ENCODE assay signal across 9 cellular contexts in genomic region chr5:60960591-60960990, GRCh38. TPM values are rescaled to one million over a fixed set of nuclear protein-coding genes. Genes with fewer than 3 reads are reported as not detected.
DNase-seq lines count a peak whose midpoint lies in the region; ATAC-seq, FAIRE-seq and TF ChIP-seq lines count a peak whose summit lies in the region.
"Had no signal": no experiment of that assay in that cellular context is flagged by ENCODE, and none has a peak within 500 bp of the region (broad histone marks: within the 10 kb centered on the region; RNA-seq: fewer than 3 reads in every experiment).

No MANE protein-coding gene starts in this region.

- no peaks in the 10 kb centered on the region for H3K9me3 ChIP-seq in naive thymus-derived CD4-positive, alpha-beta T cell (ENCODE audit: control insufficient read depth in 2 of 3, low read length in 3 of 3)
- H3K9me3 ChIP-seq: gastrocnemius medialis had no signal

- no peaks in the 10 kb centered on the region for H3K9me3 Mint-ChIP-seq in Calu3 (ENCODE audit: low read depth, unreplicated experiment)
- peaks cover 0 to 8% (median under 1%) of the 10 kb centered on the region in 11 donors for H3K9me3 Mint-ChIP-seq in naive thymus-derived CD4-positive, alpha-beta T cell
- no peaks in the 10 kb centered on the region for H3K9me3 Mint-ChIP-seq in effector memory CD8-positive, alpha-beta T cell

- no peak for FAIRE-seq in bronchial epithelial cell (lab: Jason Lieb, UNC)

- POLR2A ChIA-PET in naive thymus-derived CD4-positive, alpha-beta T cell (lab: Charles Lee), result interaction anchor here (1.1 kb wide), 1 partner anchor 16 kb away, joined by 3 read pairs; the partner anchor contains the start of gene ERCC8

- H3K4me3 Mint-ChIP-seq in Calu3 (ENCODE audit: low read depth, unreplicated experiment), result no peak overlapping the region
- peak overlapping the region in 1 of 10 donors; percentile 9 for H3K4me3 Mint-ChIP-seq in naive thymus-derived CD4-positive, alpha-beta T cell
- H3K4me3 Mint-ChIP-seq in effector memory CD8-positive, alpha-beta T cell, result no peak overlapping the region

- CTCF ChIA-PET in Calu3 (lab: Charles Lee), result no interaction called here
- CTCF ChIA-PET in naive thymus-derived CD4-positive, alpha-beta T cell (lab: Charles Lee), result interaction anchor here (5.1 kb wide), 1 partner anchor 698 kb away, joined by 32 read pairs; no protein-coding TSS in a partner anchor

- no peaks in the 10 kb centered on the region for H3K4me1 Mint-ChIP-seq in Calu3 (ENCODE audit: low read depth, unreplicated experiment)
- peaks cover 0 to 30% (median 17%) of the 10 kb centered on the region in 7 donors for H3K4me1 Mint-ChIP-seq in naive thymus-derived CD4-positive, alpha-beta T cell
- peaks cover 10 to 14% of the 10 kb centered on the region in 2 donors for H3K4me1 Mint-ChIP-seq in effector memory CD8-positive, alpha-beta T cell (ENCODE audit: low read depth in 2 of 2)

- TF ChIP-seq CTCF in Calu3 (IDR thresholded peaks at IDR 0.05; ENCODE audit: unreplicated experiment) (peak; percentile 39), bronchial epithelial cell (IDR thresholded peaks at IDR 0.05; ENCODE audit: insufficient read depth, low read length, severe bottlenecking) (peak; percentile 37)

- no peaks in the 10 kb centered on the region for H3K36me3 Mint-ChIP-seq in Calu3 (ENCODE audit: insufficient read depth, unreplicated experiment)
- H3K36me3 Mint-ChIP-seq in naive thymus-derived CD4-positive, alpha-beta T cell, result peaks cover 0 to 7% (median 6%) of the 10 kb centered on the region in 5 donors
- H3K36me3 Mint-ChIP-seq in effector memory CD8-positive, alpha-beta T cell (ENCODE audit: insufficient read depth), result no peaks in the 10 kb centered on the region

- no peak overlapping the region for H3K27ac ChIP-seq in naive thymus-derived CD4-positive, alpha-beta T cell (ENCODE audit: low read depth, low read length)
- H3K27ac ChIP-seq: gastrocnemius medialis had no signal

- H3K36me3 ChIP-seq in bronchial epithelial cell (ENCODE audit: control insufficient read depth, insufficient read depth, low read length), result no peaks in the 10 kb centered on the region
- no peaks in the 10 kb centered on the region for H3K36me3 ChIP-seq in naive thymus-derived CD4-positive, alpha-beta T cell (ENCODE audit: control insufficient read depth in 2 of 3, insufficient read depth in 3 of 3, low read length in 3 of 3)
- H3K36me3 ChIP-seq: gastrocnemius medialis had no signal

- peak; percentile 56 for ATAC-seq in HG03354 (IDR thresholded peaks at IDR 0.05; ENCODE audit: poor library complexity, severe bottlenecking, unreplicated experiment)
- peak; percentile 54 for ATAC-seq in naive thymus-derived CD4-positive, alpha-beta T cell
- ATAC-seq in effector memory CD8-positive, alpha-beta T cell (replicated peaks), result no peak
- ATAC-seq in HG02973 (IDR thresholded peaks at IDR 0.05; ENCODE audit: unreplicated experiment), result no peak
- no peak for ATAC-seq in HG02588 (IDR thresholded peaks at IDR 0.05; ENCODE audit: unreplicated experiment)
- no peak for ATAC-seq in HG02981 (IDR thresholded peaks at IDR 0.05; ENCODE audit: unreplicated experiment)
- ATAC-seq: gastrocnemius medialis had no signal

- H3K27me3 ChIP-seq in bronchial epithelial cell (ENCODE audit: control insufficient read depth, insufficient read depth, low read length), result no peaks in the 10 kb centered on the region
- no peaks in the 10 kb centered on the region for H3K27me3 ChIP-seq in naive thymus-derived CD4-positive, alpha-beta T cell (ENCODE audit: control insufficient read depth in 2 of 2, insufficient read depth in 2 of 2, low read length in 2 of 2)
- H3K27me3 ChIP-seq: gastrocnemius medialis had no signal

- no peak overlapping the region for H3K4me3 ChIP-seq in bronchial epithelial cell (ENCODE audit: low read depth, low read length)
- no peak overlapping the region for H3K4me3 ChIP-seq in naive thymus-derived CD4-positive, alpha-beta T cell (ENCODE audit: low read length)
- H3K4me3 ChIP-seq: gastrocnemius medialis had no signal

- intact Hi-C loops in Calu3 (cut with micrococcal nuclease; ENCODE audit: unreplicated experiment), result loop anchor here (5.0 kb wide), 1 partner anchor 382 kb away; no protein-coding TSS in a partner anchor
- intact Hi-C loops in naive thymus-derived CD4-positive, alpha-beta T cell (cut with micrococcal nuclease), result loop anchor here (1.0 to 2.0 kb wide), 4 partner anchors 15 to 698 kb away; partner anchors contain the start of genes ERCC8 (in 2 of the 2) and NDUFAF2 (in 2 of the 2)

- DNase-seq in Calu3 (no peak), bronchial epithelial cell (ENCODE audit: low read depth) (peak; percentile 21)
- peak in 5 of 9 donors; percentile 18 to 48 (median 39) for DNase-seq in naive thymus-derived CD4-positive, alpha-beta T cell
- DNase-seq in effector memory CD8-positive, alpha-beta T cell, result no peak
- DNase-seq: gastrocnemius medialis had no signal

- H3K27ac Mint-ChIP-seq in Calu3 (ENCODE audit: unreplicated experiment), result no peak overlapping the region
- peak overlapping the region in 1 of 9 donors; percentile 8 for H3K27ac Mint-ChIP-seq in naive thymus-derived CD4-positive, alpha-beta T cell
- no peak overlapping the region for H3K27ac Mint-ChIP-seq in effector memory CD8-positive, alpha-beta T cell

- no peaks in the 10 kb centered on the region for H3K4me1 ChIP-seq in naive thymus-derived CD4-positive, alpha-beta T cell (ENCODE audit: control insufficient read depth in 2 of 2, insufficient read depth in 2 of 2, low read length in 2 of 2)

- BruUV-seq in Calu3 (replicated peaks; lab: Mats Ljungman, UMichigan), result no TSS peak

- H3K27me3 Mint-ChIP-seq in Calu3 (ENCODE audit: unreplicated experiment), result no peaks in the 10 kb centered on the region
- H3K27me3 Mint-ChIP-seq in naive thymus-derived CD4-positive, alpha-beta T cell, result no peaks in the 10 kb centered on the region
- H3K27me3 Mint-ChIP-seq in effector memory CD8-positive, alpha-beta T cell, result no peaks in the 10 kb centered on the region

RNA-seq across cellular contexts. Expression of gene NDUFAF2, which starts 15.6 kb away (rescaled TPM):
- 43.4 and 44.5 TPM in 2 replicates for total RNA-seq in Calu3 (2022)
- total RNA-seq in bronchial epithelial cell, result 40.5 and 48.6 TPM in 2 replicates
- total RNA-seq in naive thymus-derived CD4-positive, alpha-beta T cell, result 10 to 100 TPM in 4 of 5 experiments, 1 to 10 TPM in 1; 7.0 to 19.4 (median 11.3) TPM
- polyA plus RNA-seq in naive thymus-derived CD4-positive, alpha-beta T cell, result 10 to 100 TPM; 18.3 to 34.7 TPM

RNA-seq across cellular contexts. Expression of gene ERCC8, which starts 15.7 kb away (rescaled TPM):
- total RNA-seq in Calu3 (2022), result 17.2 and 19.7 TPM in 2 replicates
- 13.1 and 27.6 TPM in 2 replicates for total RNA-seq in bronchial epithelial cell
- 1 to 10 TPM; 4.9 to 9.0 (median 8.0) TPM for total RNA-seq in naive thymus-derived CD4-positive, alpha-beta T cell
- 10 to 100 TPM; 10.6 to 19.6 TPM for polyA plus RNA-seq in naive thymus-derived CD4-positive, alpha-beta T cell

Comparison
In these comparisons a context has a peak if more than half of its experiments do, and no peak if none do; other contexts are left out.
1. DNase-seq: peak in bronchial epithelial cell (single experiment) and naive thymus-derived CD4-positive, alpha-beta T cell (5 of 9); none in Calu3 (single experiment) and effector memory CD8-positive, alpha-beta T cell (0 of 3).
2. ATAC-seq: peak in HG03354 (single experiment) and naive thymus-derived CD4-positive, alpha-beta T cell (single experiment); none in effector memory CD8-positive, alpha-beta T cell (single experiment), HG02973 (single experiment), HG02588 (single experiment) and HG02981 (single experiment).